ENCODE assay signal across 1 cellular context in genomic region chr3:101827211-101828174, GRCh38.
TF ChIP-seq lines count a peak whose summit lies in the region.

No MANE protein-coding gene starts in this region.

TF ChIP-seq in HepG2, 621 proteins besides CTCF, POLR2A, EP300 and RAD21 (continued from another document):
- TF ChIP-seq HOMEZ (CRISPR knock-in tag; IDR thresholded peaks at IDR 0.05; ENCODE audit: low read depth) (no peak), ZNF598 (CRISPR knock-in tag; IDR thresholded peaks at IDR 0.05; ENCODE audit: borderline replicate concordance) (0 out of 2 replicates have a peak, but pooled peaks have one; percentile 41), ZNF891 (CRISPR knock-in tag; IDR thresholded peaks at IDR 0.05) (peak; percentile 38; the same call in 1 of the 2 replicates), ZFY (CRISPR knock-in tag; IDR thresholded peaks at IDR 0.05) (peak; percentile 68), KDM2A (CRISPR knock-in tag; IDR thresholded peaks at IDR 0.05; ENCODE audit: borderline replicate concordance, low read depth) (peak; percentile 65; the same call in 1 of the 2 replicates), ZNF484 (CRISPR knock-in tag; IDR thresholded peaks at IDR 0.05; ENCODE audit: borderline replicate concordance, low read depth) (no peak), RFXANK (CRISPR knock-in tag; IDR thresholded peaks at IDR 0.05) (no peak), ZNF574 (CRISPR knock-in tag; IDR thresholded peaks at IDR 0.05) (peak; percentile 31; the same call in 1 of the 2 replicates), GZF1 (CRISPR knock-in tag; IDR thresholded peaks at IDR 0.05) (0 out of 2 replicates have a peak, but pooled peaks have one; percentile 56), ZFX (CRISPR knock-in tag; IDR thresholded peaks at IDR 0.05; ENCODE audit: low read depth) (peak; percentile 72), ZHX2 (IDR thresholded peaks at IDR 0.05; ENCODE audit: low read depth) (no peak), ZHX2 (CRISPR knock-in tag; IDR thresholded peaks at IDR 0.05; ENCODE audit: borderline replicate concordance) (no peak), ZNF326 (CRISPR knock-in tag; IDR thresholded peaks at IDR 0.05; ENCODE audit: borderline replicate concordance) (no peak), ZNF660 (CRISPR knock-in tag; IDR thresholded peaks at IDR 0.05; ENCODE audit: borderline replicate concordance, low read depth) (no peak), PAX8 (CRISPR knock-in tag; IDR thresholded peaks at IDR 0.05; ENCODE audit: borderline replicate concordance) (no peak), ELF1 (CRISPR knock-in tag; IDR thresholded peaks at IDR 0.05) (no peak), SMAD1 (CRISPR knock-in tag; IDR thresholded peaks at IDR 0.05; ENCODE audit: borderline replicate concordance, low read depth) (no peak), ELF4 (CRISPR knock-in tag; IDR thresholded peaks at IDR 0.05; ENCODE audit: borderline replicate concordance) (no peak), IKZF5 (CRISPR knock-in tag; IDR thresholded peaks at IDR 0.05) (no peak), ATM (IDR thresholded peaks at IDR 0.05; ENCODE audit: borderline replicate concordance) (no peak), HNF4G (IDR thresholded peaks at IDR 0.05; ENCODE audit: borderline replicate concordance, low read depth, low read length) (no peak), HNF4G (CRISPR knock-in tag; IDR thresholded peaks at IDR 0.05; ENCODE audit: borderline replicate concordance, low read depth) (no peak), HNF1B (CRISPR knock-in tag; IDR thresholded peaks at IDR 0.05) (0 out of 2 replicates have a peak, but pooled peaks have one; percentile 13), PAWR (CRISPR knock-in tag; IDR thresholded peaks at IDR 0.05; ENCODE audit: borderline replicate concordance) (no peak), ZNF225 (CRISPR knock-in tag; IDR thresholded peaks at IDR 0.05) (no peak), YEATS4 (CRISPR knock-in tag; IDR thresholded peaks at IDR 0.05; ENCODE audit: borderline replicate concordance) (0 out of 2 replicates have a peak, but pooled peaks have one; percentile 45), UBTF (CRISPR knock-in tag; IDR thresholded peaks at IDR 0.05) (peak; percentile 42; the same call in 1 of the 2 replicates), PHF5A (CRISPR knock-in tag; IDR thresholded peaks at IDR 0.05; ENCODE audit: low read depth, unreplicated experiment) (no peak), ZBTB26 (CRISPR knock-in tag; IDR thresholded peaks at IDR 0.05; ENCODE audit: borderline replicate concordance) (no peak), PHB2 (IDR thresholded peaks at IDR 0.05; ENCODE audit: partially characterized antibody) (no peak)
